Comparison of ENCODE assay signal across 11 cellular contexts in the genomic region with DNA sequence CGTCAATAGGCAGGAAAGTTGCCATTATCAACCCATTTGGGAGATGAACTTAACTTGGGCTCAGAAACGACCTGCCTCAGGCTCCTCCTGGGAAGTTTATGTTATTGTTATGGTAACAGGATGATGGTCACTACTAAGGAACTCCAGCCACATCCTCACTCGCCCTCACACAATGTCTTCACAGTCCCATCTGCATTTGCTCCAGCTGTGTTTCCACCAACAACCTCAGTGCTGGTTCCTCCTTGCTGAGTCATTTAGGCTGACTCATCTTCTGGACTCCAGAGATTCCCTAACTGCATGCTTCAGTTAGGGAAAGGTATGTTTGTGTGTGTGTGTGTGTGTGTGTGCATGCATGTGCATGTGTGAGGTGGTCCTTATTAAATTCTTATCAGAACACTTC.
DNase-seq lines count a peak whose midpoint lies in the region; ATAC-seq and TF ChIP-seq lines count a peak whose summit lies in the region.
"Had no signal": no experiment of that assay in that cellular context is flagged by ENCODE, and none has a peak within 500 bp of the region (broad histone marks: within the 10 kb centered on the region; RNA-seq: fewer than 3 reads in every experiment).

No MANE protein-coding gene starts in this region.

- peak; percentile 26 for ATAC-seq in naive thymus-derived CD4-positive, alpha-beta T cell
- ATAC-seq in HG02884 (IDR thresholded peaks at IDR 0.05; ENCODE audit: unreplicated experiment) = no peak

- no peaks in the 10 kb centered on the region for H3K27me3 Mint-ChIP-seq in Caco-2 (ENCODE audit: insufficient read depth, unreplicated experiment)
- H3K27me3 Mint-ChIP-seq in naive thymus-derived CD4-positive, alpha-beta T cell = peaks cover 0 to 15% (median 4%) of the 10 kb centered on the region in 5 donors

- no peak overlapping the region for H3K4me3 Mint-ChIP-seq in Caco-2 (ENCODE audit: unreplicated experiment)
- H3K4me3 Mint-ChIP-seq in naive thymus-derived CD4-positive, alpha-beta T cell = no peak overlapping the region

- peaks cover 11% of the 10 kb centered on the region for H3K4me1 Mint-ChIP-seq in Caco-2 (ENCODE audit: low read depth, unreplicated experiment)
- H3K4me1 Mint-ChIP-seq in naive thymus-derived CD4-positive, alpha-beta T cell = no peaks in the 10 kb centered on the region

- no peak for TF ChIP-seq POLR2A in esophagus muscularis mucosa (IDR thresholded peaks at IDR 0.05; ENCODE audit: low read depth)

- H3K36me3 ChIP-seq in Caco-2 (ENCODE audit: control insufficient read depth, insufficient read depth, low read length) (no peaks in the 10 kb centered on the region), PC-9 (ENCODE audit: low read depth) (no peaks in the 10 kb centered on the region), esophagus muscularis mucosa (no peaks in the 10 kb centered on the region)
- H3K36me3 ChIP-seq in naive thymus-derived CD4-positive, alpha-beta T cell (ENCODE audit: control insufficient read depth in 2 of 3, insufficient read depth in 3 of 3, low read length in 3 of 3) = no peaks in the 10 kb centered on the region

- H3K4me3 ChIP-seq in Caco-2 (ENCODE audit: low read depth, low read length) = no peak overlapping the region
- no peak overlapping the region for H3K4me3 ChIP-seq in PC-9
- no peak overlapping the region for H3K4me3 ChIP-seq in esophagus muscularis mucosa
- no peak overlapping the region for H3K4me3 ChIP-seq in naive thymus-derived CD4-positive, alpha-beta T cell (ENCODE audit: low read length)

- H3K27me3 ChIP-seq in Caco-2 (replicated peaks; ENCODE audit: control insufficient read depth, insufficient read depth, low read length) (no peaks in the 10 kb centered on the region), PC-9 (ENCODE audit: insufficient read depth, low read depth) (no peaks in the 10 kb centered on the region), esophagus muscularis mucosa (no peaks in the 10 kb centered on the region)
- no peaks in the 10 kb centered on the region for H3K27me3 ChIP-seq in naive thymus-derived CD4-positive, alpha-beta T cell (ENCODE audit: control insufficient read depth in 2 of 2, insufficient read depth in 2 of 2, low read length in 2 of 2)

- H3K27ac ChIP-seq in PC-9 (peak overlapping the region; percentile 99), esophagus muscularis mucosa (replicated peaks in 1 of 4) (no peak overlapping the region)
- no peak overlapping the region for H3K27ac ChIP-seq in naive thymus-derived CD4-positive, alpha-beta T cell (ENCODE audit: low read depth, low read length)

- H3K9me3 ChIP-seq in Caco-2 (no peaks in the 10 kb centered on the region), PC-9 (ENCODE audit: insufficient read depth, low read depth) (peaks cover 6% of the 10 kb centered on the region; the same call in 1 of the 2 replicates), esophagus muscularis mucosa (no peaks in the 10 kb centered on the region)
- H3K9me3 ChIP-seq in naive thymus-derived CD4-positive, alpha-beta T cell (ENCODE audit: control insufficient read depth in 2 of 3, low read length in 3 of 3) = no peaks in the 10 kb centered on the region

- POLR2A ChIA-PET in Caco-2 (lab: Charles Lee) = no interaction called here
- POLR2A ChIA-PET in PC-9 (lab: Charles Lee; ENCODE audit: unreplicated experiment) = interaction anchor here (0.6 kb wide), 2 partner anchors 68 to 71 kb away, joined by 4 to 5 read pairs; no protein-coding TSS in a partner anchor
- POLR2A ChIA-PET in naive thymus-derived CD4-positive, alpha-beta T cell (lab: Charles Lee) = no interaction called here

- peaks cover 9% of the 10 kb centered on the region; the same call in 1 of the 2 replicates for H3K4me1 ChIP-seq in Caco-2
- peaks cover 37% of the 10 kb centered on the region for H3K4me1 ChIP-seq in PC-9 (replicated peaks; ENCODE audit: insufficient read depth)
- H3K4me1 ChIP-seq in esophagus muscularis mucosa = peaks cover 0 to 9% (median 0%) of the 10 kb centered on the region in 4 donors
- H3K4me1 ChIP-seq in naive thymus-derived CD4-positive, alpha-beta T cell (ENCODE audit: control insufficient read depth in 2 of 2, insufficient read depth in 2 of 2, low read length in 2 of 2) = no peaks in the 10 kb centered on the region

- BruUV-seq in Caco-2 (replicated peaks; lab: Mats Ljungman, UMichigan) (no TSS peak), PC-9 (replicated peaks; lab: Mats Ljungman, UMichigan) (no TSS peak)

- 10% methylated on average over 3 of the region's 3 CpGs for WGBS in esophagus muscularis mucosa

- H3K9me2 ChIP-seq in PC-9 (ENCODE audit: insufficient read depth) = no peaks in the 10 kb centered on the region; the same call in 1 of the 2 replicates

- no peak for TF ChIP-seq EP300 in esophagus muscularis mucosa (IDR thresholded peaks at IDR 0.05)

- peaks cover 28% of the 10 kb centered on the region for H3K9me3 Mint-ChIP-seq in Caco-2 (ENCODE audit: unreplicated experiment)
- H3K9me3 Mint-ChIP-seq in naive thymus-derived CD4-positive, alpha-beta T cell = peaks cover 0 to 10% (median 3%) of the 10 kb centered on the region in 11 donors

- DNase-seq in Caco-2 (peak; percentile 10 to 37), PC-9 (peak; percentile 78 to 97), esophagus muscularis mucosa (ENCODE audit: extremely low spot score) (peak; percentile 91), SIG-M5 (lab: John Stamatoyannopoulos, UW) (no peak), NCI-H1048 (lab: John Stamatoyannopoulos, UW) (no peak), NCI-H1092 treated with DMSO at 0.1 percent for 48 hours (lab: John Stamatoyannopoulos, UW) (no peak)
- DNase-seq in naive thymus-derived CD4-positive, alpha-beta T cell = no peak
- DNase-seq: activated T-cell treated with anti-CD3 and anti-CD28 coated beads, Interleukin-2, amount 50 U/mL, for 48 hours; GDM1; NCI-H526 treated with DMSO at 0.1 percent for 48 hours had no signal

- TF ChIP-seq CTCF in Caco-2 (IDR thresholded peaks at IDR 0.05; ENCODE audit: insufficient read depth in 1 of 2, low read depth in 1 of 2, low read length in 1 of 2, severe bottlenecking in 1 of 2, unreplicated experiment in 1 of 2) (no peak), PC-9 (conservative IDR thresholded peaks at IDR 0.05) (no peak), esophagus muscularis mucosa (IDR thresholded peaks at IDR 0.05) (no peak)

- no peaks in the 10 kb centered on the region for H4K20me1 ChIP-seq in PC-9 (ENCODE audit: insufficient read depth)

- CTCF ChIA-PET in Caco-2 (lab: Charles Lee) = no interaction called here
- CTCF ChIA-PET in PC-9 (lab: Charles Lee) = interaction anchor here (1.1 kb wide), 1 partner anchor 13 kb away, joined by 15 read pairs; no protein-coding TSS in a partner anchor
- CTCF ChIA-PET in naive thymus-derived CD4-positive, alpha-beta T cell (lab: Charles Lee) = no interaction called here

- peaks cover 26% of the 10 kb centered on the region for H3F3A ChIP-seq in PC-9 (ENCODE audit: insufficient read depth, low read depth)

- peak overlapping the region; percentile 83 for H3K27ac Mint-ChIP-seq in Caco-2 (ENCODE audit: unreplicated experiment)
- H3K27ac Mint-ChIP-seq in naive thymus-derived CD4-positive, alpha-beta T cell = no peak overlapping the region

- H3K4me2 ChIP-seq in PC-9 = peak overlapping the region; percentile 52

- intact Hi-C loops in Caco-2 (cut with micrococcal nuclease; ENCODE audit: unreplicated experiment) = no loop called here
- intact Hi-C loops in PC-9 (cut with micrococcal nuclease; ENCODE audit: unreplicated experiment) = loop anchor here (1.0 to 2.0 kb wide), 6 partner anchors 14 to 1084 kb away; no protein-coding TSS in a partner anchor
- intact Hi-C loops in esophagus muscularis mucosa (cut with DNase I) = no loop called here
- intact Hi-C loops in naive thymus-derived CD4-positive, alpha-beta T cell (cut with micrococcal nuclease) = no loop called here

- peaks cover 6% of the 10 kb centered on the region for H3K36me3 Mint-ChIP-seq in Caco-2 (ENCODE audit: insufficient read depth, unreplicated experiment)
- peaks cover 0 to 5% (median 0%) of the 10 kb centered on the region in 5 donors for H3K36me3 Mint-ChIP-seq in naive thymus-derived CD4-positive, alpha-beta T cell

- H2AFZ ChIP-seq in PC-9 = no peak overlapping the region; the same call in 1 of the 2 replicates

- H3K79me2 ChIP-seq in PC-9 (ENCODE audit: low read depth) = no peaks in the 10 kb centered on the region

Comparison
In these comparisons a context has a peak if more than half of its experiments do, and no peak if none do; other contexts are left out.
1. DNase-seq: peak in Caco-2 (2 of 2), PC-9 (2 of 2) and esophagus muscularis mucosa (single experiment); none in naive thymus-derived CD4-positive, alpha-beta T cell (0 of 9), SIG-M5 (single experiment), NCI-H1048 (single experiment) and NCI-H1092 treated with DMSO at 0.1 percent for 48 hours (single experiment).